ENCODE assay signal across 8 cellular contexts in the genomic region with DNA sequence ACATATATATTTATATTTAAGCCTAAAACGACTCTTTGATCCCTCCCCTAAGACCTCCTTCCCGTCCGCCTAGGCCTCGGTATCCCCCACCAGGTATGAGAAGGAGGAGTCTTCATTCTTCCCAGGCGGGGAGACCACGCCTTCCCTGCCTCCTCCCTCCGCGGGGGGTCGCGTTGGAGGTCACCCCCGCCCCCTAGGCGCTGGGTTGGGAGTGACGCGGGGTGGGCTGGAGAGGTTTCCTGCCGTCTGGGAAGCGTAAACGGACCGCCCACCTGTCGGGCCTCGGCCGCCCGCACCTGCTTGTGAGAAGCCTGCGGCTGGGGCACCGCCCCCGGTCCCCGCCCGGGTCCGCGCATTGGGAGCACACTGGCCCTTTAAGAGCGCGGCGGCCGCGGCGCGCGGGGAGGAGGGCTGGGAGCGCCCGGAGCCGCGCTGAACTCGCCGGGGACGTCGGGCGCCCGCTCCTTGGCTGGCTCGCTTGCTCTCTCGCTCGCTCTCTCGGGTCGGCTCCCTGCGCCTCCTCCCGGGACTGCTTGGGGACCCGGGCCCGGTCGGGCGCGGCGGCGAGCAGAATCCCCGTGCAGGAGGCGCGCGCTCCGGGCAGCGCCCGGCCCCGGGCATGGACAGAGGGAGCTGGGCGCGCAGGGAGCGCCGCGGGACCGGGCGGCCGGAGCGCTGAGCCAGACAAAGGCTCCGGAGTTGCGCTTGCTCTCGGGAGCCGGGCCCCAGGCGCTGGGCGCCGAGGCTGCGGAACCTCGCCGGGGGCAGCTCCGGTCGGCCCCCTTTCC. TPM values are rescaled to one million over a fixed set of nuclear protein-coding genes. Genes with fewer than 3 reads are reported as not detected.
DNase-seq lines count a peak whose midpoint lies in the region; ATAC-seq, FAIRE-seq and TF ChIP-seq lines count a peak whose summit lies in the region.

A gene (plus strand): TSS at position 404 of the 788 bp plus-strand sequence. CDS start 597 bp downstream, outside the sequence.

- H3K4me1 ChIP-seq in BLaER1 = peaks cover 41% of the 10 kb centered on the region
- H3K4me1 ChIP-seq in prostate gland (replicated peaks) = peaks cover 35% of the 10 kb centered on the region

- intact Hi-C loops in left ventricle myocardium superior (cut with micrococcal nuclease) (loop anchor here (2.0 kb wide), 1 partner anchor 95 kb away; no protein-coding TSS in a partner anchor), prostate gland (cut with DNase I) (loop anchor here (10.0 kb wide), 1 partner anchor 469 kb away; no protein-coding TSS in a partner anchor)

- 0 to 1% (median 1%) methylated on average over 50 to 90 of the region's 90 CpGs for WGBS in adipose tissue, 3 donors
- under 1% methylated on average over 55 of the region's 90 CpGs for WGBS in prostate gland

- ATAC-seq in GM19395 (IDR thresholded peaks at IDR 0.05; ENCODE audit: unreplicated experiment) (peak; percentile 58), left ventricle myocardium superior (peak; percentile 68)

- H3K4me2 ChIP-seq in BLaER1 = peak within 1 kb of the TSS; percentile 100

- H3K4me3 ChIP-seq in BLaER1 (peak within 1 kb of the TSS; percentile 73), prostate gland (peak within 1 kb of the TSS; percentile 61 to 65)

- peaks cover 81% of the 10 kb centered on the region for H4K20me1 ChIP-seq in BLaER1

- no peak within 1 kb of the TSS for H3K27ac ChIP-seq in BLaER1
- no peak within 1 kb of the TSS for H3K27ac ChIP-seq in adipose tissue (ENCODE audit: low read depth, low read length)
- H3K27ac ChIP-seq in prostate gland = peak within 1 kb of the TSS; percentile 67 to 81

- H3K36me3 ChIP-seq in BLaER1 = no peaks in the 10 kb centered on the region
- no peaks in the 10 kb centered on the region for H3K36me3 ChIP-seq in prostate gland

- H3K9ac ChIP-seq in BLaER1 = peak within 1 kb of the TSS; percentile 64

- TF ChIP-seq POLR2A in prostate gland (IDR thresholded peaks at IDR 0.05) = peak; percentile 54

- peaks cover 66% of the 10 kb centered on the region for H3K27me3 ChIP-seq in BLaER1
- no peaks in the 10 kb centered on the region for H3K27me3 ChIP-seq in prostate gland (replicated peaks; ENCODE audit: insufficient read depth)

- no peak for TF ChIP-seq CTCF in prostate gland (IDR thresholded peaks at IDR 0.05)

- DNase-seq in KG1 (lab: John Stamatoyannopoulos, UW) (peak; percentile 32), SKM-1 treated with dmso at 0.1 percent for 144 hours (lab: John Stamatoyannopoulos, UW; ENCODE audit: unreplicated experiment) (peak; percentile 33), left ventricle myocardium superior (peak; percentile 89), prostate gland (ENCODE audit: low spot score) (peak; percentile 65), urothelium cell line (ENCODE audit: low spot score) (peak; percentile 82)

- no peak for FAIRE-seq in urothelium cell line (lab: Jason Lieb, UNC)

- no peaks in the 10 kb centered on the region for H3K9me3 ChIP-seq in BLaER1
- H3K9me3 ChIP-seq in prostate gland = no peaks in the 10 kb centered on the region

RNA-seq across cellular contexts. Expression of the gene that starts here (rescaled TPM):
- polyA plus RNA-seq in adipose tissue = 10 to 100 TPM in 2 of 3 donors, 1 to 10 TPM in 1; 8.7 to 44.5 (median 16.4) TPM
- total RNA-seq in left ventricle myocardium superior (62.2 TPM), prostate gland (100 to 1,000 TPM in 1 of 2 donors, 1 to 10 TPM in 1; 8.0 to 232 TPM)

Comparison
In these comparisons a context has a peak if more than half of its experiments do, and no peak if none do; other contexts are left out.
1. H3K27ac ChIP-seq: peak in prostate gland (2 of 2); none in BLaER1 (single experiment) and adipose tissue (single experiment).
2. DNase-seq: peak in every context shown above with its lines; median percentile 89 in left ventricle myocardium superior; 82 in urothelium cell line; 65 in prostate gland; 33 in SKM-1 treated with dmso at 0.1 percent for 144 hours; 32 in KG1.